ENCODE assay signal across 35 cellular contexts in genomic region chr6:22205266-22205665, GRCh38.
DNase-seq lines count a peak whose midpoint lies in the region; ATAC-seq, FAIRE-seq and TF ChIP-seq lines count a peak whose summit lies in the region.
"Had no signal": no experiment of that assay in that cellular context is flagged by ENCODE, and none has a peak within 500 bp of the region (broad histone marks: within the 10 kb centered on the region; RNA-seq: fewer than 3 reads in every experiment).

No MANE protein-coding gene starts in this region.

- TF ChIP-seq CTCF in endothelial cell of umbilical vein (IDR thresholded peaks at IDR 0.05; ENCODE audit: extremely low read depth in 1 of 2, insufficient read depth in 1 of 2, low read depth in 1 of 2, low read length in 2 of 2) (no peak), heart left ventricle (IDR thresholded peaks at IDR 0.05) (no peak)

- no peak overlapping the region for H3K18ac ChIP-seq in mesendoderm (ENCODE audit: low read length)

- no peaks in the 10 kb centered on the region for H4K20me1 ChIP-seq in endothelial cell of umbilical vein (replicated peaks; ENCODE audit: control insufficient read depth, extremely low read depth, insufficient read depth, low read length)
- H4K20me1 ChIP-seq: BLaER1; BLaER1 treated with 17β-estradiol and CSF1 and Interleukin-3, amounts not matched to agents 10 nM and 100 nM had no signal

- H2AFZ ChIP-seq in endothelial cell of umbilical vein (ENCODE audit: low read depth, low read length): no peak overlapping the region

- no peaks in the 10 kb centered on the region for H3K79me1 ChIP-seq in mesendoderm (ENCODE audit: low read length)

- H3K4me3 ChIP-seq in endothelial cell of umbilical vein (replicated peaks in 1 of 3; ENCODE audit: insufficient read depth in 1 of 3, low read depth in 1 of 3, low read length in 3 of 3) (no peak overlapping the region), mesendoderm (ENCODE audit: low read length) (no peak overlapping the region), heart left ventricle (no peak overlapping the region), H7 (ENCODE audit: insufficient read depth, low read depth, low read length) (no peak overlapping the region)
- H3K4me3 ChIP-seq: A549; BLaER1; BLaER1 treated with 17β-estradiol and CSF1 and Interleukin-3, amounts not matched to agents 10 nM and 100 nM had no signal

- H3K36me3 ChIP-seq in endothelial cell of umbilical vein (ENCODE audit: control insufficient read depth in 2 of 2, extremely low read depth in 1 of 2, insufficient read depth in 2 of 2, low read length in 2 of 2) (no peaks in the 10 kb centered on the region), mesendoderm (ENCODE audit: control insufficient read depth, insufficient read depth, low read length) (no peaks in the 10 kb centered on the region), heart left ventricle (no peaks in the 10 kb centered on the region), H7 (replicated peaks; ENCODE audit: control insufficient read depth, insufficient read depth, low read length) (no peaks in the 10 kb centered on the region)
- H3K36me3 ChIP-seq: BE2C, BLaER1 had no signal

- H3K23ac ChIP-seq in mesendoderm (ENCODE audit: low read length): no peak overlapping the region

- intact Hi-C loops in endothelial cell of umbilical vein (cut with micrococcal nuclease) (no loop called here), heart left ventricle (cut with DNase I) (no loop called here)

- H3K27me3 ChIP-seq in endothelial cell of umbilical vein (ENCODE audit: control insufficient read depth in 2 of 2, insufficient read depth in 2 of 2, low read length in 2 of 2) (no peaks in the 10 kb centered on the region), mesendoderm (ENCODE audit: insufficient read depth, low read length, poor library complexity) (no peaks in the 10 kb centered on the region), heart left ventricle (no peaks in the 10 kb centered on the region), H7 (ENCODE audit: control insufficient read depth, insufficient read depth, low read length) (no peaks in the 10 kb centered on the region)
- H3K27me3 ChIP-seq: BE2C; BLaER1; BLaER1 treated with 17β-estradiol and CSF1 and Interleukin-3, amounts not matched to agents 10 nM and 100 nM had no signal

- no peak overlapping the region for H2AK5ac ChIP-seq in mesendoderm (ENCODE audit: low read length)

- H2BK120ac ChIP-seq in mesendoderm (ENCODE audit: low read depth, low read length): no peak overlapping the region

- H3K4me2 ChIP-seq in endothelial cell of umbilical vein (ENCODE audit: insufficient read depth, low read length) (no peak overlapping the region), mesendoderm (ENCODE audit: low read length) (no peak overlapping the region)
- H3K4me2 ChIP-seq: A549; BLaER1; BLaER1 treated with 17β-estradiol and CSF1 and Interleukin-3, amounts not matched to agents 10 nM and 100 nM had no signal

- TF ChIP-seq POLR2A in endothelial cell of umbilical vein (IDR thresholded peaks at IDR 0.05; ENCODE audit: low read depth, low read length) (no peak), heart left ventricle (IDR thresholded peaks at IDR 0.05) (no peak)

- H3K9ac ChIP-seq in endothelial cell of umbilical vein (replicated peaks; ENCODE audit: extremely low read depth, insufficient read depth, low read length) (no peak overlapping the region), mesendoderm (ENCODE audit: low read length) (no peak overlapping the region)
- H3K9ac ChIP-seq: BLaER1; BLaER1 treated with 17β-estradiol and CSF1 and Interleukin-3, amounts not matched to agents 10 nM and 100 nM had no signal

- H3K27ac ChIP-seq in endothelial cell of umbilical vein (ENCODE audit: insufficient read depth, low read depth, low read length) (no peak overlapping the region), mesendoderm (ENCODE audit: low read depth, low read length) (no peak overlapping the region), heart left ventricle (no peak overlapping the region)
- H3K27ac ChIP-seq: 22Rv1; A549; BLaER1; BLaER1 treated with 17β-estradiol and CSF1 and Interleukin-3, amounts not matched to agents 10 nM and 100 nM; C4-2B had no signal

- H4K5ac ChIP-seq in mesendoderm (ENCODE audit: low read length): no peak overlapping the region

- peak overlapping the region; percentile 28 for H4K8ac ChIP-seq in mesendoderm (ENCODE audit: low read depth, low read length)

- dilution Hi-C loops in endothelial cell of umbilical vein (cut with MboI; ENCODE audit: extremely low pct_ligation_motif_present, low sequenced_read_pairs): no loop called here

- ATAC-seq in GM19455 (IDR thresholded peaks at IDR 0.05; ENCODE audit: unreplicated experiment) (no peak), heart left ventricle (no peak)
- ATAC-seq: A549; CD8-positive, alpha-beta T cell had no signal

- no peak overlapping the region for H2BK5ac ChIP-seq in mesendoderm (ENCODE audit: low read length)

- H3K4me1 ChIP-seq in endothelial cell of umbilical vein (ENCODE audit: control insufficient read depth, extremely low read depth, insufficient read depth, low read length) (peaks cover 3% of the 10 kb centered on the region), mesendoderm (ENCODE audit: control insufficient read depth, low read depth, low read length) (no peaks in the 10 kb centered on the region), heart left ventricle (no peaks in the 10 kb centered on the region)
- H3K4me1 ChIP-seq: A549; BE2C; BLaER1 treated with 17β-estradiol and CSF1 and Interleukin-3, amounts not matched to agents 10 nM and 100 nM; Caco-2 had no signal

- CTCF ChIA-PET in endothelial cell of umbilical vein (lab: Charles Lee): no interaction called here

- H3K4ac ChIP-seq in mesendoderm (ENCODE audit: low read depth, low read length): no peak overlapping the region

- no peak overlapping the region for H3K56ac ChIP-seq in mesendoderm (ENCODE audit: low read length)

- POLR2A ChIA-PET in endothelial cell of umbilical vein (lab: Charles Lee): no interaction called here

- H3K9me1 ChIP-seq in endothelial cell of umbilical vein (replicated peaks; ENCODE audit: control insufficient read depth, extremely low read depth, insufficient read depth, low read length): no peaks in the 10 kb centered on the region

- H3K79me2 ChIP-seq in endothelial cell of umbilical vein (ENCODE audit: control insufficient read depth, insufficient read depth, low read length) (no peaks in the 10 kb centered on the region), mesendoderm (ENCODE audit: control insufficient read depth, insufficient read depth, low read length) (no peaks in the 10 kb centered on the region)

- H2BK15ac ChIP-seq in mesendoderm (replicated peaks; ENCODE audit: low read depth): no peak overlapping the region

- no TSS peak for BruUV-seq in endothelial cell of umbilical vein (replicated peaks; lab: Mats Ljungman, UMichigan)

- no peak for FAIRE-seq in endothelial cell of umbilical vein (lab: Jason Lieb, UNC)
- FAIRE-seq: A204.1, A549, D721Med had no signal

- DNase-seq in dermis blood vessel endothelial cell: peak; percentile 26
- peak; percentile 47 to 61 for DNase-seq in dermis microvascular lymphatic vessel endothelial cell (ENCODE audit: low read depth in 2 of 2)
- DNase-seq in endothelial cell of umbilical vein (ENCODE audit: low read depth, low spot score): peak; percentile 45
- DNase-seq in mesendoderm: no peak
- DNase-seq in NCI-H526 treated with DMSO at 0.1 percent for 48 hours (lab: John Stamatoyannopoulos, UW): no peak
- DNase-seq in heart left ventricle: no peak
- DNase-seq in H7: no peak
- DNase-seq: 8988T; ACHN; AML-193; BE2C; C1 segment of cervical spinal cord; Caco-2; Calu3; CD4-positive, alpha-beta memory T cell; CD4-positive, alpha-beta T cell; CD4-positive, CD25-positive, alpha-beta regulatory T cell; CD8-positive, alpha-beta memory T cell; CD8-positive, alpha-beta T cell; COR-L47; DMS 273 treated with DMSO at 0.1 percent for 48 hours; DMS153; DMS53; DMS79; DMS79 treated with DMSO at 0.1 percent for 48 hours; DND-41; EL had no signal

- H3K9me3 ChIP-seq in endothelial cell of umbilical vein (replicated peaks; ENCODE audit: control insufficient read depth, insufficient read depth, low read length): no peaks in the 10 kb centered on the region
- no peaks in the 10 kb centered on the region for H3K9me3 ChIP-seq in heart left ventricle
- H3K9me3 ChIP-seq: A549, BE2C, BLaER1, Caco-2 had no signal

- WGBS in mesendoderm (ENCODE audit: extremely low coverage, insufficient coverage, low lambda C conversion rate): no CpG with 5 or more reads among the region's 1 CpG
- WGBS in heart left ventricle, 4 donors: 51 to 86% (median 77%) methylated on average over 1 of the region's 1 CpG

TF ChIP-seq in endothelial cell of umbilical vein, 7 proteins besides CTCF, POLR2A, EP300 and RAD21:
- TF ChIP-seq EZH2 (IDR thresholded peaks at IDR 0.05; ENCODE audit: borderline replicate concordance, low read depth, low read length, severe bottlenecking) (no peak), GATA2 (IDR thresholded peaks at IDR 0.05; ENCODE audit: insufficient read depth, insufficient read length, low read depth, low read length) (no peak), MAX (IDR thresholded peaks at IDR 0.05; ENCODE audit: insufficient read depth, insufficient read length) (no peak), JUN (IDR thresholded peaks at IDR 0.05; ENCODE audit: borderline replicate concordance, insufficient read depth, insufficient read length, low read depth) (no peak), POLR2AphosphoS5 (IDR thresholded peaks at IDR 0.05; ENCODE audit: insufficient read depth, low read depth, low read length) (no peak), FOS (IDR thresholded peaks at IDR 0.05; ENCODE audit: borderline replicate concordance, insufficient read depth, low read length) (no peak), MYC (IDR thresholded peaks at IDR 0.05; ENCODE audit: low read depth, low read length) (no peak)

Comparison
In these comparisons a context has a peak if more than half of its experiments do, and no peak if none do; other contexts are left out.
1. DNase-seq: peak in dermis blood vessel endothelial cell (single experiment), dermis microvascular lymphatic vessel endothelial cell (2 of 2) and endothelial cell of umbilical vein (single experiment); none in mesendoderm (single experiment), NCI-H526 treated with DMSO at 0.1 percent for 48 hours (single experiment), heart left ventricle (0 of 5) and H7 (single experiment).